1 cellular context compared by ENCODE assay signal in the genomic region with DNA sequence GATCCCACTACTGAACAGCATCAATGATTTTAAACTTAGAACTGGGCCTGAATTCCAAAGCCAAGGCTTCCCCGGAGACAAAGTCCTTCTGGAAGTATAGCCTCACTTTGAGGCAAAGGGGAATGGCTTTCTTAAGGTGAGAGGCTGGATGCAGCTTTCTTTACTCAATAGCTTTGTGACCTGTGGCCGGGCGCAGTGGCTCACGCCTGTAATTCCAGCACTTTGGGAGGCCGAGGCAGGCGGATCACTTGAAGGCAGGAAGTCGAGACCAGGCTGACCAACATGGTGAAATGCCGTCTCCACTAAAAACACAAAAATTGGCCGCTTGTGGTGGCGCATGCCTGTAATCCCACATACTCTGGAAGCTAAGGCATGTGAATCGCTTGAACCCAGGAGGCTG.
TF ChIP-seq lines count a peak whose summit lies in the region.

No MANE protein-coding gene starts in this region.

TF ChIP-seq in GM23338, 12 proteins besides CTCF, POLR2A, EP300 and RAD21 (continued from another document):
- TF ChIP-seq JUNB (IDR thresholded peaks at IDR 0.05; ENCODE audit: unreplicated experiment) (no peak), ZNF331 (CRISPR knock-in tag; IDR thresholded peaks at IDR 0.05; ENCODE audit: low read depth) (no peak), CREB1 (CRISPR knock-in tag; IDR thresholded peaks at IDR 0.05; ENCODE audit: low read depth) (no peak), NANOG (IDR thresholded peaks at IDR 0.05; ENCODE audit: borderline replicate concordance) (no peak), EZH2 (IDR thresholded peaks at IDR 0.05; ENCODE audit: low read depth, unreplicated experiment) (no peak), STAT1 (IDR thresholded peaks at IDR 0.05; ENCODE audit: unreplicated experiment) (no peak), EZH2phosphoT487 (IDR thresholded peaks at IDR 0.05; ENCODE audit: unreplicated experiment) (no peak)
- TF ChIP-seq, protein P1, sequence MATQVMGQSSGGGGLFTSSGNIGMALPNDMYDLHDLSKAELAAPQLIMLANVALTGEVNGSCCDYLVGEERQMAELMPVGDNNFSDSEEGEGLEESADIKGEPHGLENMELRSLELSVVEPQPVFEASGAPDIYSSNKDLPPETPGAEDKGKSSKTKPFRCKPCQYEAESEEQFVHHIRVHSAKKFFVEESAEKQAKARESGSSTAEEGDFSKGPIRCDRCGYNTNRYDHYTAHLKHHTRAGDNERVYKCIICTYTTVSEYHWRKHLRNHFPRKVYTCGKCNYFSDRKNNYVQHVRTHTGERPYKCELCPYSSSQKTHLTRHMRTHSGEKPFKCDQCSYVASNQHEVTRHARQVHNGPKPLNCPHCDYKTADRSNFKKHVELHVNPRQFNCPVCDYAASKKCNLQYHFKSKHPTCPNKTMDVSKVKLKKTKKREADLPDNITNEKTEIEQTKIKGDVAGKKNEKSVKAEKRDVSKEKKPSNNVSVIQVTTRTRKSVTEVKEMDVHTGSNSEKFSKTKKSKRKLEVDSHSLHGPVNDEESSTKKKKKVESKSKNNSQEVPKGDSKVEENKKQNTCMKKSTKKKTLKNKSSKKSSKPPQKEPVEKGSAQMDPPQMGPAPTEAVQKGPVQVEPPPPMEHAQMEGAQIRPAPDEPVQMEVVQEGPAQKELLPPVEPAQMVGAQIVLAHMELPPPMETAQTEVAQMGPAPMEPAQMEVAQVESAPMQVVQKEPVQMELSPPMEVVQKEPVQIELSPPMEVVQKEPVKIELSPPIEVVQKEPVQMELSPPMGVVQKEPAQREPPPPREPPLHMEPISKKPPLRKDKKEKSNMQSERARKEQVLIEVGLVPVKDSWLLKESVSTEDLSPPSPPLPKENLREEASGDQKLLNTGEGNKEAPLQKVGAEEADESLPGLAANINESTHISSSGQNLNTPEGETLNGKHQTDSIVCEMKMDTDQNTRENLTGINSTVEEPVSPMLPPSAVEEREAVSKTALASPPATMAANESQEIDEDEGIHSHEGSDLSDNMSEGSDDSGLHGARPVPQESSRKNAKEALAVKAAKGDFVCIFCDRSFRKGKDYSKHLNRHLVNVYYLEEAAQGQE (IDR thresholded peaks at IDR 0.05; ENCODE audit: unreplicated experiment): no peak
- TF ChIP-seq, protein P2, sequence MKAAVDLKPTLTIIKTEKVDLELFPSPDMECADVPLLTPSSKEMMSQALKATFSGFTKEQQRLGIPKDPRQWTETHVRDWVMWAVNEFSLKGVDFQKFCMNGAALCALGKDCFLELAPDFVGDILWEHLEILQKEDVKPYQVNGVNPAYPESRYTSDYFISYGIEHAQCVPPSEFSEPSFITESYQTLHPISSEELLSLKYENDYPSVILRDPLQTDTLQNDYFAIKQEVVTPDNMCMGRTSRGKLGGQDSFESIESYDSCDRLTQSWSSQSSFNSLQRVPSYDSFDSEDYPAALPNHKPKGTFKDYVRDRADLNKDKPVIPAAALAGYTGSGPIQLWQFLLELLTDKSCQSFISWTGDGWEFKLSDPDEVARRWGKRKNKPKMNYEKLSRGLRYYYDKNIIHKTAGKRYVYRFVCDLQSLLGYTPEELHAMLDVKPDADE (IDR thresholded peaks at IDR 0.05): no peak
